13 cellular contexts compared by ENCODE assay signal in genomic region chr21:46185717-46186116, GRCh38. TPM values are rescaled to one million over a fixed set of nuclear protein-coding genes. Genes with fewer than 3 reads are reported as not detected.
A peak's percentile ranks its signal among the peaks of the same experiment; 100 is the strongest.
DNase-seq lines count a peak whose midpoint lies in the region; ATAC-seq and TF ChIP-seq lines count a peak whose summit lies in the region.
"Had no signal": no experiment of that assay in that cellular context is flagged by ENCODE, and none has a peak within 500 bp of the region (broad histone marks: within the 10 kb centered on the region; RNA-seq: fewer than 3 reads in every experiment).

No MANE protein-coding gene starts in this region.

- intact Hi-C loops in A673 (cut with micrococcal nuclease; ENCODE audit: unreplicated experiment), result no loop called here

- no peak overlapping the region for H3K4me3 ChIP-seq in A673 (ENCODE audit: low read depth, low read length, poor library complexity, severe bottlenecking)

- H3K27me3 ChIP-seq in A673 (replicated peaks; ENCODE audit: insufficient read depth, low read depth, low read length, poor library complexity), result no peaks in the 10 kb centered on the region
- H3K27me3 ChIP-seq: body of pancreas had no signal

- peak overlapping the region; percentile 85 for H3K27ac ChIP-seq in A673 (ENCODE audit: low read depth, low read length, poor library complexity, severe bottlenecking)

- BruUV-seq in A673 (replicated peaks; lab: Mats Ljungman, UMichigan), result no TSS peak

- ATAC-seq in activated naive CD8-positive, alpha-beta T cell treated with anti-CD3 and anti-CD28 coated beads, Interleukin-2, amount 10 ng/mL, durations not matched to agents 7 days and 5 days (ENCODE audit: low read depth), result no peak
- no peak for ATAC-seq in naive thymus-derived CD8-positive, alpha-beta T cell
- no peak for ATAC-seq in GM18867 (IDR thresholded peaks at IDR 0.05; ENCODE audit: unreplicated experiment)

- CTCF ChIA-PET in A673 (lab: Charles Lee), result no interaction called here
- CTCF ChIA-PET in activated CD4-positive, alpha-beta T cell treated with anti-CD3 and anti-CD28 coated beads, Interleukin-2, amount 10 ng/mL, durations not matched to agents 7 days and 5 days (lab: Charles Lee), result interaction anchor here (1.1 kb wide), 1 partner anchor 21 kb away, joined by 3 read pairs; no protein-coding TSS in a partner anchor

- TF ChIP-seq CTCF in A673 (conservative IDR thresholded peaks at IDR 0.05; ENCODE audit: low read depth, low read length), result no peak

- H3K9me3 ChIP-seq in A673 (ENCODE audit: low read depth, low read length, poor library complexity, severe bottlenecking), result no peaks in the 10 kb centered on the region
- H3K9me3 ChIP-seq: BLaER1 treated with 17β-estradiol and CSF1 and Interleukin-3, amounts not matched to agents 10 nM and 100 nM; body of pancreas had no signal

- DNase-seq in A673 (ENCODE audit: low spot score), result no peak
- no peak for DNase-seq in activated naive CD8-positive, alpha-beta T cell treated with anti-CD3 and anti-CD28 coated beads, Interleukin-2, amount 10 ng/mL, durations not matched to agents 7 days and 5 days
- no peak for DNase-seq in naive thymus-derived CD8-positive, alpha-beta T cell
- DNase-seq in RPMI8226, result no peak
- DNase-seq in activated CD4-positive, alpha-beta T cell treated with anti-CD3 and anti-CD28 coated beads, Interleukin-2, amount 10 ng/mL, durations not matched to agents 7 days and 5 days, result no peak
- no peak for DNase-seq in SK-N-DZ (ENCODE audit: low spot score)
- DNase-seq: erythroblast, NCI-H446 treated with DMSO at 0.1 percent for 48 hours had no signal

- peak overlapping the region; percentile 88 to 95 (median 94) for H3K4me3 Mint-ChIP-seq in IgD-negative memory B cell
- peak overlapping the region; percentile 87 for H3K4me3 Mint-ChIP-seq in activated naive CD8-positive, alpha-beta T cell treated with anti-CD3 and anti-CD28 coated beads, Interleukin-2, amount 10 ng/mL, durations not matched to agents 7 days and 5 days
- H3K4me3 Mint-ChIP-seq in naive thymus-derived CD8-positive, alpha-beta T cell, result peak overlapping the region in 7 of 10 donors; percentile 19 to 91 (median 81)
- H3K4me3 Mint-ChIP-seq in activated CD4-positive, alpha-beta T cell treated with anti-CD3 and anti-CD28 coated beads, Interleukin-2, amount 10 ng/mL, durations not matched to agents 7 days and 5 days, result no peak overlapping the region

- peaks cover 11% of the 10 kb centered on the region for H3K36me3 ChIP-seq in A673 (ENCODE audit: insufficient read depth, low read length, poor library complexity, severe bottlenecking)

- H3K27me3 Mint-ChIP-seq in IgD-negative memory B cell, result no peaks in the 10 kb centered on the region
- no peaks in the 10 kb centered on the region for H3K27me3 Mint-ChIP-seq in activated naive CD8-positive, alpha-beta T cell treated with anti-CD3 and anti-CD28 coated beads, Interleukin-2, amount 10 ng/mL, durations not matched to agents 7 days and 5 days
- no peaks in the 10 kb centered on the region for H3K27me3 Mint-ChIP-seq in naive thymus-derived CD8-positive, alpha-beta T cell
- H3K27me3 Mint-ChIP-seq in activated CD4-positive, alpha-beta T cell treated with anti-CD3 and anti-CD28 coated beads, Interleukin-2, amount 10 ng/mL, durations not matched to agents 7 days and 5 days, result peaks cover 10% of the 10 kb centered on the region
- H3K27me3 Mint-ChIP-seq: stimulated activated naive CD8-positive, alpha-beta T cell treated with anti-CD3 and anti-CD28 coated beads, Interleukin-15, Interleukin-2, amounts not matched to agents 100 ng/mL and 50 ng/mL, for 24 hours had no signal

- peaks cover 4% of the 10 kb centered on the region for H3K4me1 ChIP-seq in A673 (ENCODE audit: insufficient read depth, low read length, poor library complexity, severe bottlenecking)

- POLR2A ChIA-PET in A673 (lab: Charles Lee; ENCODE audit: low non-redundant PET), result no interaction called here
- POLR2A ChIA-PET in activated naive CD8-positive, alpha-beta T cell treated with anti-CD3 and anti-CD28 coated beads, Interleukin-2, amount 10 ng/mL, durations not matched to agents 7 days and 5 days (lab: Charles Lee), result no interaction called here
- POLR2A ChIA-PET in naive thymus-derived CD8-positive, alpha-beta T cell (lab: Charles Lee), result interaction anchor here (0.6 kb wide), 1 partner anchor 13 kb away, joined by 3 read pairs; no protein-coding TSS in a partner anchor
- POLR2A ChIA-PET in activated CD4-positive, alpha-beta T cell treated with anti-CD3 and anti-CD28 coated beads, Interleukin-2, amount 10 ng/mL, durations not matched to agents 7 days and 5 days (lab: Charles Lee), result no interaction called here

- H3K36me3 Mint-ChIP-seq in IgD-negative memory B cell, result peaks cover 4% of the 10 kb centered on the region
- H3K36me3 Mint-ChIP-seq in activated naive CD8-positive, alpha-beta T cell treated with anti-CD3 and anti-CD28 coated beads, Interleukin-2, amount 10 ng/mL, durations not matched to agents 7 days and 5 days, result no peaks in the 10 kb centered on the region
- peaks cover 0 to 4% (median 0%) of the 10 kb centered on the region in 3 donors for H3K36me3 Mint-ChIP-seq in naive thymus-derived CD8-positive, alpha-beta T cell
- H3K36me3 Mint-ChIP-seq in activated CD4-positive, alpha-beta T cell treated with anti-CD3 and anti-CD28 coated beads, Interleukin-2, amount 10 ng/mL, durations not matched to agents 7 days and 5 days (ENCODE audit: low read depth), result no peaks in the 10 kb centered on the region

- no peak overlapping the region for H3K27ac Mint-ChIP-seq in IgD-negative memory B cell
- H3K27ac Mint-ChIP-seq in activated naive CD8-positive, alpha-beta T cell treated with anti-CD3 and anti-CD28 coated beads, Interleukin-2, amount 10 ng/mL, durations not matched to agents 7 days and 5 days, result no peak overlapping the region
- H3K27ac Mint-ChIP-seq in naive thymus-derived CD8-positive, alpha-beta T cell, result peak overlapping the region in 6 of 10 donors; percentile 16 to 88 (median 68)
- H3K27ac Mint-ChIP-seq in activated CD4-positive, alpha-beta T cell treated with anti-CD3 and anti-CD28 coated beads, Interleukin-2, amount 10 ng/mL, durations not matched to agents 7 days and 5 days, result no peak overlapping the region
- H3K27ac Mint-ChIP-seq: stimulated activated naive CD8-positive, alpha-beta T cell treated with anti-CD3 and anti-CD28 coated beads, Interleukin-15, Interleukin-2, amounts not matched to agents 100 ng/mL and 50 ng/mL, for 24 hours had no signal

- no peaks in the 10 kb centered on the region for H3K9me3 Mint-ChIP-seq in IgD-negative memory B cell
- no peaks in the 10 kb centered on the region for H3K9me3 Mint-ChIP-seq in activated naive CD8-positive, alpha-beta T cell treated with anti-CD3 and anti-CD28 coated beads, Interleukin-2, amount 10 ng/mL, durations not matched to agents 7 days and 5 days
- H3K9me3 Mint-ChIP-seq in naive thymus-derived CD8-positive, alpha-beta T cell, result no peaks in the 10 kb centered on the region
- H3K9me3 Mint-ChIP-seq in activated CD4-positive, alpha-beta T cell treated with anti-CD3 and anti-CD28 coated beads, Interleukin-2, amount 10 ng/mL, durations not matched to agents 7 days and 5 days, result no peaks in the 10 kb centered on the region
- H3K9me3 Mint-ChIP-seq: stimulated activated naive CD8-positive, alpha-beta T cell treated with anti-CD3 and anti-CD28 coated beads, Interleukin-15, Interleukin-2, amounts not matched to agents 100 ng/mL and 50 ng/mL, for 24 hours had no signal

- peaks cover 1 to 6% (median 3%) of the 10 kb centered on the region in 3 donors for H3K4me1 Mint-ChIP-seq in IgD-negative memory B cell
- H3K4me1 Mint-ChIP-seq in activated naive CD8-positive, alpha-beta T cell treated with anti-CD3 and anti-CD28 coated beads, Interleukin-2, amount 10 ng/mL, durations not matched to agents 7 days and 5 days, result peaks cover 12% of the 10 kb centered on the region
- peaks cover 0 to 15% (median 7%) of the 10 kb centered on the region in 4 donors for H3K4me1 Mint-ChIP-seq in naive thymus-derived CD8-positive, alpha-beta T cell
- peaks cover 14% of the 10 kb centered on the region for H3K4me1 Mint-ChIP-seq in activated CD4-positive, alpha-beta T cell treated with anti-CD3 and anti-CD28 coated beads, Interleukin-2, amount 10 ng/mL, durations not matched to agents 7 days and 5 days

RNA-seq across cellular contexts. Expression of gene SPATC1L, which starts 1.5 kb away (rescaled TPM):
- 30.9 and 40.6 TPM in 2 replicates for total RNA-seq in A673 (2021)
- 15.0 TPM for polyA plus RNA-seq in IgD-negative memory B cell
- total RNA-seq in activated naive CD8-positive, alpha-beta T cell treated with anti-CD3 and anti-CD28 coated beads, Interleukin-2, amount 10 ng/mL, durations not matched to agents 7 days and 5 days, result 1 to 10 TPM; 7.6 to 8.9 TPM
- 10 to 100 TPM; 11.2 TPM for total RNA-seq in naive thymus-derived CD8-positive, alpha-beta T cell
- 10 to 100 TPM; 13.0 to 20.5 (median 13.6) TPM for polyA plus RNA-seq in naive thymus-derived CD8-positive, alpha-beta T cell
- total RNA-seq in activated CD4-positive, alpha-beta T cell treated with anti-CD3 and anti-CD28 coated beads, Interleukin-2, amount 10 ng/mL, durations not matched to agents 7 days and 5 days, result 1 to 10 TPM; 6.1 to 6.3 TPM
- polyA plus RNA-seq in SK-N-DZ (2014; cell fraction: cytosol; rRNA removed), result 14.4 and 19.7 TPM in 2 replicates
- polyA plus RNA-seq in SK-N-DZ (2014; cell fraction: nucleus; rRNA removed), result 10.0 and 21.0 TPM in 2 replicates

RNA-seq across cellular contexts. Expression of gene FTCD, which starts 30.3 kb away (rescaled TPM):
- 5.4 and 6.6 TPM in 2 replicates for total RNA-seq in A673 (2021)
- not detected for polyA plus RNA-seq in IgD-negative memory B cell
- 1 to 10 TPM in 1 of 2 experiments, under 1 TPM in 1; 0.65 to 1.3 TPM for total RNA-seq in activated naive CD8-positive, alpha-beta T cell treated with anti-CD3 and anti-CD28 coated beads, Interleukin-2, amount 10 ng/mL, durations not matched to agents 7 days and 5 days
- 1 to 10 TPM; 2.1 to 2.2 TPM for total RNA-seq in naive thymus-derived CD8-positive, alpha-beta T cell
- not detected for polyA plus RNA-seq in naive thymus-derived CD8-positive, alpha-beta T cell
- total RNA-seq in activated CD4-positive, alpha-beta T cell treated with anti-CD3 and anti-CD28 coated beads, Interleukin-2, amount 10 ng/mL, durations not matched to agents 7 days and 5 days, result not detected
- 0.22 TPM in 1 of 2 replicates, not detected in the other for polyA plus RNA-seq in SK-N-DZ (2014; cell fraction: cytosol; rRNA removed)
- 1.2 TPM in 2 replicates for polyA plus RNA-seq in SK-N-DZ (2014; cell fraction: nucleus; rRNA removed)

RNA-seq across cellular contexts. Expression of gene LSS, which starts 42.9 kb away (rescaled TPM):
- total RNA-seq in A673 (2021), result 130 and 151 TPM in 2 replicates
- 13.5 TPM for polyA plus RNA-seq in IgD-negative memory B cell
- total RNA-seq in activated naive CD8-positive, alpha-beta T cell treated with anti-CD3 and anti-CD28 coated beads, Interleukin-2, amount 10 ng/mL, durations not matched to agents 7 days and 5 days, result 10 to 100 TPM; 57.6 to 66.7 TPM
- total RNA-seq in naive thymus-derived CD8-positive, alpha-beta T cell, result 10 to 100 TPM; 43.6 to 47.6 TPM
- polyA plus RNA-seq in naive thymus-derived CD8-positive, alpha-beta T cell, result 10 to 100 TPM; 12.3 to 14.6 (median 14.3) TPM
- total RNA-seq in activated CD4-positive, alpha-beta T cell treated with anti-CD3 and anti-CD28 coated beads, Interleukin-2, amount 10 ng/mL, durations not matched to agents 7 days and 5 days, result 10 to 100 TPM; 47.8 to 53.3 TPM
- polyA plus RNA-seq in SK-N-DZ (2014; cell fraction: cytosol; rRNA removed), result 48.9 and 53.7 TPM in 2 replicates
- polyA plus RNA-seq in SK-N-DZ (2014; cell fraction: nucleus; rRNA removed), result 209 and 252 TPM in 2 replicates

Comparison
In these comparisons a context has a peak if more than half of its experiments do, and no peak if none do; other contexts are left out.
1. H3K27ac Mint-ChIP-seq: peak in naive thymus-derived CD8-positive, alpha-beta T cell (6 of 10); none in IgD-negative memory B cell (0 of 3), activated naive CD8-positive, alpha-beta T cell treated with anti-CD3 and anti-CD28 coated beads, Interleukin-2, amount 10 ng/mL, durations not matched to agents 7 days and 5 days (single experiment) and activated CD4-positive, alpha-beta T cell treated with anti-CD3 and anti-CD28 coated beads, Interleukin-2, amount 10 ng/mL, durations not matched to agents 7 days and 5 days (single experiment).